ENCODE assay signal across 23 cellular contexts in the genomic region with DNA sequence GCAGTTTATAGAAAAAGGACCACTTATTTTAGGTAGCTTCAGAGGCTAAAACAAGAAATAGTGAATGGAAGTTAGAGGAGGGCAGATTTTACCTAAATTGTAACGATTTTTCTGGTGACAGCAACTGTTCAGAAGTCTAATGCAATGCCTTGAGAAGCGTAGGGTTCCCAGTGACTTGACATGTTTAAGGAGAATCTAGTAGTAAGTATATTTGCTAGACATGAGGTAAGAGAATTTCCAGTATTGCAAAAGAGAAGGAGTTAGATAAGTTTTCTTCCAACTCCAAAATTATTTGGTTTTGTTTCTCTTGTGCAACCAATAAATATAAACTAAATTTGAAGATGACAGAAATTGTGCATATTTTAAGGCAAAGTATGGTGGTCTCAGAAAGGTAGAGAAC.
"Had no signal": no experiment of that assay in that cellular context is flagged by ENCODE, and none has a peak within 500 bp of the region (broad histone marks: within the 10 kb centered on the region; RNA-seq: fewer than 3 reads in every experiment).

No MANE protein-coding gene starts in this region.

- ATAC-seq: activated T-helper 17 cell treated with anti-CD3 and anti-CD28 coated beads, Interleukin-2, amount 50 U/mL, for 72 hours; foreskin keratinocyte; heart right ventricle; left lobe of liver; lower lobe of right lung; right lobe of liver; stimulated activated naive CD8-positive, alpha-beta T cell treated with anti-CD3 and anti-CD28 coated beads, Interleukin-15, Interleukin-2, amounts not matched to agents 100 U/mL and 50 U/mL, for 24 hours; T-helper 17 cell had no signal

- H3K4me3 ChIP-seq: breast epithelium, esophagus muscularis mucosa, heart right ventricle, lower lobe of right lung, right lobe of liver, uterus had no signal

- DNase-seq: activated CD4-positive, alpha-beta memory T cell treated with anti-CD3 and anti-CD28 coated beads for 36 hours; activated CD4-positive, alpha-beta T cell treated with anti-CD3 and anti-CD28 coated beads, Interleukin-2, amount 10 ng/mL, durations not matched to agents 24 days and 14 days; activated CD4-positive, CD25-positive, alpha-beta regulatory T cell treated with anti-CD3 and anti-CD28 coated beads, Interleukin-2, amount 50 U/mL, for 72 hours; activated CD8-positive, alpha-beta memory T cell treated with anti-CD3 and anti-CD28 coated beads, Interleukin-2, amount 50 U/mL, for 4 hours; activated gamma-delta T cell treated with Interleukin-2 at 50 U/mL for 16 hours; activated naive CD4-positive, alpha-beta T cell treated with anti-CD3 and anti-CD28 coated beads, Interleukin-2, amount 50 U/mL, for 16 hours; activated T-cell treated with anti-CD3 and anti-CD28 coated beads, Interleukin-2, amount 50 U/mL, for 24 hours; dermis blood vessel endothelial cell; effector CD4-positive, alpha-beta T cell; foreskin keratinocyte; heart right ventricle; kidney glomerular epithelial cell; lower lobe of right lung; right lobe of liver; stimulated activated CD4-positive, alpha-beta T cell treated with anti-CD3 and anti-CD28 coated beads, Interleukin-2, amount 100 ng/mL, for 48 hours; stimulated activated naive CD8-positive, alpha-beta T cell treated with anti-CD3 and anti-CD28 coated beads, Interleukin-15, Interleukin-2, amounts not matched to agents 100 U/mL and 50 U/mL, for 24 hours; T-helper 17 cell; T1000; uterus had no signal

- H3K9me3 ChIP-seq: esophagus muscularis mucosa, heart right ventricle, lower lobe of right lung, right lobe of liver, uterus had no signal

- H3K27me3 ChIP-seq: breast epithelium, esophagus muscularis mucosa, foreskin keratinocyte, heart right ventricle, right lobe of liver, uterus had no signal

- H3K36me3 ChIP-seq: breast epithelium, esophagus muscularis mucosa, heart right ventricle, lower lobe of right lung, right lobe of liver, uterus had no signal

- H3K4me1 ChIP-seq: breast epithelium, esophagus muscularis mucosa, foreskin keratinocyte, heart right ventricle, lower lobe of right lung, right lobe of liver, uterus had no signal

- H3K27ac ChIP-seq: breast epithelium, esophagus muscularis mucosa, foreskin keratinocyte, heart right ventricle, lower lobe of right lung, right lobe of liver, uterus had no signal
